In the genomic region with DNA sequence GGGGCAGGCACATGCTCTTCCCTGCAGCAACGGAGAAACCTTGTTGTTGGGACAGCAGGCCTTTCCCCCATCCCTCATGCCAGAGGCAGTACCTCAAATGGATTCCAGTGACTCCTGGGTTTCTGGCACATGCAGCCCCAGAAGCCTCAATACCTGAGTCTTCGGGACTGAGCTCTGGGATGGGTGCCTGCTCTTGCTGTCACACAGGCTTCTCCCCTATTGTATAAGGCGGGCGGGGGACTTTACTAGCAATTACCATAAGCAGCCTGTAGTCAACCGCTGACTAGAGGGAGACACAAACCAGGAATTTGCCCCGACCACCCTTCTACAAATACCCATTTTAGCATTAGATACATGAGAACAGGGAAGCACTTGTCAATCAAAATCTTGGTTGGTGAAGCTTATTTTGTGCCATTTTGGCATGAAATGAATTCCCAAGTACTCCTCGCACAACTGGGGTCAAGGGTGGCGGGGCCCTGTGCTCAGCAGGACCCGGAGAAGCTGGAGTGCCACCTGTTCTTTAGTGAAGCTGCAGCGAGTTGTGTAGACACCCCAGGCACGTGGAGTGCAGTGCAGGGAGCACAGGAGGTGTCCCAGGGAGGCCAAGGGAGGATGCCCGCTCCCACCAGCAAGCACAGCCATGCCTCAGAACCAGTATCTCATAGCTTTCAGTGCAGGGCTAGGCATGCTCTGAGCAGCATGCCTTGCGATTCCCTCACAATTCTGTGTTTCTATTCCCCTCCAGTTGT, we compare ENCODE assay signal across 1 cellular context.
TF ChIP-seq lines count a peak whose summit lies in the region.

No MANE protein-coding gene starts in this region.

TF ChIP-seq in GM23338, 12 proteins besides CTCF, POLR2A, EP300 and RAD21 (continued from another document):
- TF ChIP-seq NANOG (IDR thresholded peaks at IDR 0.05; ENCODE audit: borderline replicate concordance) (no peak), EZH2phosphoT487 (IDR thresholded peaks at IDR 0.05; ENCODE audit: unreplicated experiment) (no peak), STAT1 (IDR thresholded peaks at IDR 0.05; ENCODE audit: unreplicated experiment) (no peak), POLR2AphosphoS5 (IDR thresholded peaks at IDR 0.05; ENCODE audit: low read depth) (no peak)
